18 cellular contexts compared by ENCODE assay signal in genomic region chr3:69115731-69116130, GRCh38. TPM values are rescaled to one million over a fixed set of nuclear protein-coding genes. Genes with fewer than 3 reads are reported as not detected.
DNase-seq lines count a peak whose midpoint lies in the region; ATAC-seq and TF ChIP-seq lines count a peak whose summit lies in the region.
"Had no signal": no experiment of that assay in that cellular context is flagged by ENCODE, and none has a peak within 500 bp of the region (broad histone marks: within the 10 kb centered on the region; RNA-seq: fewer than 3 reads in every experiment).

No MANE protein-coding gene starts in this region.

- peak; percentile 32 for ATAC-seq in activated T-helper 17 cell treated with anti-CD3 and anti-CD28 coated beads, Interleukin-2, amount 50 U/mL, for 72 hours (replicated peaks)
- ATAC-seq in foreskin keratinocyte (peak; percentile 82), psoas muscle (peak; percentile 63 to 77 (median 71)), GM18498 (IDR thresholded peaks at IDR 0.05; ENCODE audit: unreplicated experiment) (no peak), GM19035 (IDR thresholded peaks at IDR 0.05; ENCODE audit: unreplicated experiment) (no peak), GM21381 (IDR thresholded peaks at IDR 0.05; ENCODE audit: unreplicated experiment) (no peak)
- ATAC-seq: naive thymus-derived CD4-positive, alpha-beta T cell had no signal

- H3K27ac Mint-ChIP-seq in activated T-helper 17 cell treated with anti-CD3 and anti-CD28 coated beads, Interleukin-2, amount 50 U/mL, for 72 hours: no peak overlapping the region
- H3K27ac Mint-ChIP-seq: activated CD4-positive, alpha-beta memory T cell treated with anti-CD3 and anti-CD28 coated beads, Interleukin-2, amount 10 ng/mL, durations not matched to agents 7 days and 5 days; activated naive CD8-positive, alpha-beta T cell treated with anti-CD3 and anti-CD28 coated beads, Interleukin-2, amount 10 ng/mL, durations not matched to agents 7 days and 5 days; naive thymus-derived CD4-positive, alpha-beta T cell had no signal

- DNase-seq in HS-5 (ENCODE audit: low read depth) (peak; percentile 36), foreskin keratinocyte (peak in 1 of 2 donors; percentile 42), psoas muscle (no peak), dedifferentiated amniotic fluid mesenchymal stem cell (ENCODE audit: extremely low spot score) (no peak)
- DNase-seq: activated CD4-positive, alpha-beta memory T cell treated with anti-CD3 and anti-CD28 coated beads, Interleukin-2, amount 10 ng/mL, durations not matched to agents 7 days and 5 days; activated naive CD8-positive, alpha-beta T cell treated with anti-CD3 and anti-CD28 coated beads, Interleukin-2, amount 10 ng/mL, durations not matched to agents 7 days and 5 days; activated T-cell treated with anti-CD3 and anti-CD28 coated beads, Interleukin-2, amount 50 U/mL, for 48 hours; DMS 273 treated with DMSO at 0.1 percent for 48 hours; naive thymus-derived CD4-positive, alpha-beta T cell; NCI-H446 treated with DMSO at 0.1 percent for 48 hours had no signal

- no peaks in the 10 kb centered on the region for H3K27me3 ChIP-seq in foreskin keratinocyte
- no peaks in the 10 kb centered on the region for H3K27me3 ChIP-seq in psoas muscle (ENCODE audit: insufficient read depth in 3 of 3, low read length in 2 of 3)
- H3K27me3 ChIP-seq: hepatocyte had no signal

- no peaks in the 10 kb centered on the region for H3K9me3 ChIP-seq in psoas muscle

- no peaks in the 10 kb centered on the region for H3K4me1 Mint-ChIP-seq in activated T-helper 17 cell treated with anti-CD3 and anti-CD28 coated beads, Interleukin-2, amount 50 U/mL, for 72 hours

- no peaks in the 10 kb centered on the region for H3K27me3 Mint-ChIP-seq in activated T-helper 17 cell treated with anti-CD3 and anti-CD28 coated beads, Interleukin-2, amount 50 U/mL, for 72 hours
- H3K27me3 Mint-ChIP-seq: activated CD4-positive, alpha-beta memory T cell treated with anti-CD3 and anti-CD28 coated beads, Interleukin-2, amount 10 ng/mL, durations not matched to agents 7 days and 5 days; activated naive CD8-positive, alpha-beta T cell treated with anti-CD3 and anti-CD28 coated beads, Interleukin-2, amount 10 ng/mL, durations not matched to agents 7 days and 5 days had no signal

- 25 to 36% (median 29%) methylated on average over 2 of the region's 2 CpGs for whole genome bisulfite sequencing in psoas muscle, 3 donors

- intact Hi-C loops in psoas muscle (cut with DNase I): loop anchor here (2.0 to 5.0 kb wide), 2 partner anchors 29 to 33 kb away; partner anchors contain the start of genes ARL6IP5 (in 1 of the 2) and UBA3 (in 1 of the 2)

- peak overlapping the region; percentile 65 for H3K4me3 ChIP-seq in psoas muscle
- H3K4me3 ChIP-seq: hepatocyte had no signal

- H3K36me3 Mint-ChIP-seq in activated T-helper 17 cell treated with anti-CD3 and anti-CD28 coated beads, Interleukin-2, amount 50 U/mL, for 72 hours (ENCODE audit: low read depth): no peaks in the 10 kb centered on the region
- H3K36me3 Mint-ChIP-seq: activated naive CD8-positive, alpha-beta T cell treated with anti-CD3 and anti-CD28 coated beads, Interleukin-2, amount 10 ng/mL, durations not matched to agents 7 days and 5 days had no signal

- H3K27ac ChIP-seq in foreskin keratinocyte (no peak overlapping the region), psoas muscle (peak overlapping the region; percentile 98)
- H3K27ac ChIP-seq: hepatocyte had no signal

- TF ChIP-seq CTCF in foreskin keratinocyte (conservative IDR thresholded peaks at IDR 0.05): no peak
- TF ChIP-seq CTCF in psoas muscle (IDR thresholded peaks at IDR 0.05): no peak

- no peak overlapping the region for H3K4me3 Mint-ChIP-seq in activated T-helper 17 cell treated with anti-CD3 and anti-CD28 coated beads, Interleukin-2, amount 50 U/mL, for 72 hours
- H3K4me3 Mint-ChIP-seq: activated CD4-positive, alpha-beta memory T cell treated with anti-CD3 and anti-CD28 coated beads, Interleukin-2, amount 10 ng/mL, durations not matched to agents 7 days and 5 days; activated naive CD8-positive, alpha-beta T cell treated with anti-CD3 and anti-CD28 coated beads, Interleukin-2, amount 10 ng/mL, durations not matched to agents 7 days and 5 days; naive thymus-derived CD4-positive, alpha-beta T cell had no signal

- no peaks in the 10 kb centered on the region for H3K9me3 Mint-ChIP-seq in activated T-helper 17 cell treated with anti-CD3 and anti-CD28 coated beads, Interleukin-2, amount 50 U/mL, for 72 hours
- H3K9me3 Mint-ChIP-seq: activated CD4-positive, alpha-beta memory T cell treated with anti-CD3 and anti-CD28 coated beads, Interleukin-2, amount 10 ng/mL, durations not matched to agents 7 days and 5 days; activated naive CD8-positive, alpha-beta T cell treated with anti-CD3 and anti-CD28 coated beads, Interleukin-2, amount 10 ng/mL, durations not matched to agents 7 days and 5 days; naive thymus-derived CD4-positive, alpha-beta T cell had no signal

- peaks cover 13% of the 10 kb centered on the region for H3K4me1 ChIP-seq in foreskin keratinocyte
- peaks cover 54% of the 10 kb centered on the region for H3K4me1 ChIP-seq in psoas muscle

- H3K36me3 ChIP-seq in psoas muscle (ENCODE audit: insufficient read depth in 1 of 2, low read depth in 1 of 2): peaks cover 0 to 18% of the 10 kb centered on the region in 2 donors

RNA-seq across cellular contexts. Expression of gene LMOD3, which starts 6.7 kb away (rescaled TPM):
- total RNA-seq in activated T-helper 17 cell treated with anti-CD3 and anti-CD28 coated beads, Interleukin-2, amount 50 U/mL, for 72 hours: not detected
- total RNA-seq in foreskin keratinocyte: not detected in 2 replicates
- polyA plus RNA-seq in foreskin keratinocyte: not detected in 2 replicates
- 100 to 1,000 TPM; 127 to 258 (median 174) TPM for total RNA-seq in psoas muscle
- polyA plus RNA-seq in psoas muscle: 100 to 1,000 TPM in 2 of 3 donors, 1 to 10 TPM in 1; 9.0 to 133 (median 129) TPM
- total RNA-seq: activated CD4-positive, alpha-beta memory T cell treated with anti-CD3 and anti-CD28 coated beads, Interleukin-2, amount 10 ng/mL, durations not matched to agents 7 days and 5 days; activated naive CD8-positive, alpha-beta T cell treated with anti-CD3 and anti-CD28 coated beads, Interleukin-2, amount 10 ng/mL, durations not matched to agents 7 days and 5 days; cerebellum; hepatocyte; naive thymus-derived CD4-positive, alpha-beta T cell; pulmonary artery endothelial cell had no signal
- polyA plus RNA-seq: BJ, hepatocyte had no signal

RNA-seq across cellular contexts. Expression of gene ARL6IP5, which starts 31.0 kb away (rescaled TPM):
- 100 to 1,000 TPM; 109 to 172 TPM for total RNA-seq in activated T-helper 17 cell treated with anti-CD3 and anti-CD28 coated beads, Interleukin-2, amount 50 U/mL, for 72 hours
- total RNA-seq in foreskin keratinocyte (50.4 and 69.2 TPM in 2 replicates), psoas muscle (100 to 1,000 TPM; 121 to 191 (median 156) TPM)
- polyA plus RNA-seq in foreskin keratinocyte (40.9 and 52.1 TPM in 2 replicates), psoas muscle (100 to 1,000 TPM in 2 of 3 donors, 10 to 100 TPM in 1; 82.1 to 171 (median 146) TPM)

RNA-seq across cellular contexts. Expression of gene UBA3, which starts 35.6 kb away (rescaled TPM):
- total RNA-seq in activated T-helper 17 cell treated with anti-CD3 and anti-CD28 coated beads, Interleukin-2, amount 50 U/mL, for 72 hours: 10 to 100 TPM; 68.0 to 95.2 TPM
- total RNA-seq in foreskin keratinocyte (62.2 and 68.7 TPM in 2 replicates), psoas muscle (10 to 100 TPM; 32.7 to 44.6 (median 42.3) TPM)
- polyA plus RNA-seq in foreskin keratinocyte (40.9 and 43.7 TPM in 2 replicates), psoas muscle (10 to 100 TPM; 20.5 to 59.3 (median 29.5) TPM)

Comparison
In these comparisons a context has a peak if more than half of its experiments do, and no peak if none do; other contexts are left out.
1. ATAC-seq: peak in activated T-helper 17 cell treated with anti-CD3 and anti-CD28 coated beads, Interleukin-2, amount 50 U/mL, for 72 hours (single experiment), foreskin keratinocyte (single experiment) and psoas muscle (4 of 4); none in GM18498 (single experiment), GM19035 (single experiment) and GM21381 (single experiment).
2. RNA of gene LMOD3, which starts 6.7 kb away (total RNA-seq): 127 to 258 TPM in psoas muscle; not detected in activated T-helper 17 cell treated with anti-CD3 and anti-CD28 coated beads, Interleukin-2, amount 50 U/mL, for 72 hours and not detected in foreskin keratinocyte; every median in the first group is over 100 times any median in the second.